ENCODE assay signal across 8 cellular contexts in genomic region chr22:37676691-37677627, GRCh38. TPM values are rescaled to one million over a fixed set of nuclear protein-coding genes. Genes with fewer than 3 reads are reported as not detected.
DNase-seq lines count a peak whose midpoint lies in the region; ATAC-seq and TF ChIP-seq lines count a peak whose summit lies in the region.

No MANE protein-coding gene starts in this region.

- ATAC-seq in GM19324 (IDR thresholded peaks at IDR 0.05; ENCODE audit: low FRiP score, unreplicated experiment), result peak; percentile 53
- peak; percentile 48 for ATAC-seq in RWPE2 (ENCODE audit: low read depth)

- H3K9me3 ChIP-seq in RWPE2 (ENCODE audit: severe bottlenecking) (no peaks in the 10 kb centered on the region), neutrophil (no peaks in the 10 kb centered on the region), stomach smooth muscle (ENCODE audit: control insufficient read depth in 2 of 2, low read length in 2 of 2) (no peaks in the 10 kb centered on the region)

- H3K9ac ChIP-seq in stomach smooth muscle (ENCODE audit: low read length in 2 of 2), result peak overlapping the region; percentile 80 to 81

- peak; percentile 85 for DNase-seq in AML-193 (lab: John Stamatoyannopoulos, UW)
- peak; percentile 73 for DNase-seq in HT-29 (ENCODE audit: low spot score)
- DNase-seq in RWPE2 (ENCODE audit: low spot score), result peak; percentile 95
- DNase-seq in activated T-helper 9 cell treated with anti-CD3 and anti-CD28 coated beads, Interleukin-2, amount 50 U/mL, for 16 hours (ENCODE audit: low read depth), result peak; percentile 90
- peak; percentile 99 for DNase-seq in fibroblast of villous mesenchyme (ENCODE audit: low read depth)

- H3K36me3 ChIP-seq in RWPE2 (ENCODE audit: low read depth), result peaks cover 34% of the 10 kb centered on the region
- peaks cover 5% of the 10 kb centered on the region for H3K36me3 ChIP-seq in neutrophil
- H3K36me3 ChIP-seq in stomach smooth muscle (ENCODE audit: control insufficient read depth in 2 of 2, insufficient read depth in 2 of 2, low read length in 2 of 2), result peaks cover 8 to 11% of the 10 kb centered on the region in 2 donors

- no peak for TF ChIP-seq CTCF in RWPE2 (IDR thresholded peaks at IDR 0.05; ENCODE audit: poor library complexity, severe bottlenecking)
- no peak for TF ChIP-seq CTCF in fibroblast of villous mesenchyme (IDR thresholded peaks at IDR 0.05; ENCODE audit: insufficient read depth, low read depth, low read length)
- peak; percentile 36 for TF ChIP-seq CTCF in neutrophil (IDR thresholded peaks at IDR 0.05)

- H3K27me3 ChIP-seq in RWPE2 (ENCODE audit: insufficient read depth, poor library complexity, severe bottlenecking) (no peaks in the 10 kb centered on the region), neutrophil (peaks cover 17% of the 10 kb centered on the region), stomach smooth muscle (ENCODE audit: control insufficient read depth in 1 of 2, insufficient read depth in 2 of 2, low read length in 2 of 2) (no peaks in the 10 kb centered on the region)

- H3K4me3 ChIP-seq in RWPE2 (ENCODE audit: severe bottlenecking), result peak overlapping the region; percentile 63
- H3K4me3 ChIP-seq in fibroblast of villous mesenchyme (ENCODE audit: low read depth, low read length), result peak overlapping the region; percentile 88
- H3K4me3 ChIP-seq in neutrophil (ENCODE audit: low read depth in 1 of 2, low read length in 1 of 2), result peak overlapping the region; percentile 62 to 84
- H3K4me3 ChIP-seq in stomach smooth muscle (ENCODE audit: low read length in 2 of 2), result peak overlapping the region; percentile 87 to 94

- H3K4me1 ChIP-seq in RWPE2 (ENCODE audit: insufficient read depth, poor library complexity, severe bottlenecking) (peaks cover 21% of the 10 kb centered on the region), neutrophil (ENCODE audit: control insufficient read depth in 1 of 2, insufficient read depth in 1 of 2, low read depth in 1 of 2, low read length in 1 of 2) (peaks cover 45 to 70% of the 10 kb centered on the region in 2 experiments), stomach smooth muscle (ENCODE audit: control insufficient read depth, insufficient read depth, low read length) (peaks cover 64% of the 10 kb centered on the region)

- H3K27ac ChIP-seq in RWPE2 (ENCODE audit: poor library complexity, severe bottlenecking) (peak overlapping the region; percentile 93), neutrophil (peak overlapping the region; percentile 93), stomach smooth muscle (ENCODE audit: low read length) (peak overlapping the region; percentile 94)

RNA-seq across cellular contexts. Expression of gene LGALS1, which starts 1.5 kb away (rescaled TPM):
- total RNA-seq in HT-29 (2014; rRNA removed; shearing (Covaris generic)), result 15.3 and 30.9 TPM in 2 replicates
- 3,707 and 5,728 TPM in 2 replicates for total RNA-seq in fibroblast of villous mesenchyme

RNA-seq across cellular contexts. Expression of gene NOL12, which starts 9.2 kb away (rescaled TPM):
- total RNA-seq in HT-29 (2014; rRNA removed; shearing (Covaris generic)), result 25.2 and 42.3 TPM in 2 replicates
- 7.3 and 10.3 TPM in 2 replicates for total RNA-seq in fibroblast of villous mesenchyme

RNA-seq across cellular contexts. Expression of gene PDXP, which starts 18.4 kb away (rescaled TPM):
- total RNA-seq in HT-29 (2014; rRNA removed; shearing (Covaris generic)), result 25.4 and 33.0 TPM in 2 replicates
- total RNA-seq in fibroblast of villous mesenchyme, result 9.0 and 9.9 TPM in 2 replicates

RNA-seq across cellular contexts. Expression of gene TRIOBP, which starts 19.9 kb away (rescaled TPM):
- total RNA-seq in HT-29 (2014; rRNA removed; shearing (Covaris generic)), result 91.3 and 98.4 TPM in 2 replicates
- 121 and 141 TPM in 2 replicates for total RNA-seq in fibroblast of villous mesenchyme

RNA-seq across cellular contexts. Expression of gene SH3BP1, which starts 37.5 kb away (rescaled TPM):
- total RNA-seq in HT-29 (2014; rRNA removed; shearing (Covaris generic)), result 38.8 and 47.1 TPM in 2 replicates
- total RNA-seq in fibroblast of villous mesenchyme, result 9.0 and 11.2 TPM in 2 replicates

Comparison
In these comparisons a context has a peak if more than half of its experiments do, and no peak if none do; other contexts are left out.
1. Peak in every context shown above with its lines: DNase-seq, ATAC-seq, H3K4me3 ChIP-seq and H3K27ac ChIP-seq.
2. RNA of gene LGALS1, which starts 1.5 kb away (total RNA-seq): 3,707 to 5,728 TPM in fibroblast of villous mesenchyme; 15.3 to 30.9 TPM in HT-29; every median in the first group is over 100 times any median in the second.